Comparison of ENCODE assay signal across 21 cellular contexts in the genomic region with DNA sequence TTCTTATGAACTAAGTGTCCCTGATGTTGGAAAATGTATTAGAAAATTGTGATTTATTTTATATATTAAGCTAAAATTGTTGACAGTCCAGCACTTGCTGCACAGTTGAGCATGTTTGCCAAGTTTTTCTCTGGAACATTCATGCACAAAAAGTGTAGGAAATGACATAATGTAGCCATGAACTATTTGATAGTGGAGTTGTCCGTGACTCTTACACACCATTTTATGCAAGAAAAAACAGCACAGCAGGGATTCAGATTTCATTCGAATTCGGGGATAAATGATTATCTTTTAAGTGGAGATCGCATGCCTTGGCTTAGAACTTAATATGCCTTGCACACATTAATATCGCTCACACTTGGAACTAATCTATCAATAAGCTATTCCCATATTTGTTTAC.
DNase-seq lines count a peak whose midpoint lies in the region; ATAC-seq, FAIRE-seq and TF ChIP-seq lines count a peak whose summit lies in the region.
"Had no signal": no experiment of that assay in that cellular context is flagged by ENCODE, and none has a peak within 500 bp of the region (broad histone marks: within the 10 kb centered on the region; RNA-seq: fewer than 3 reads in every experiment).

No MANE protein-coding gene starts in this region.

- ATAC-seq in HG03342 (IDR thresholded peaks at IDR 0.05; ENCODE audit: unreplicated experiment) (no peak), left lung (no peak)
- ATAC-seq: GM12878 had no signal

- peak; percentile 56 for DNase-seq in AG10803 (ENCODE audit: low read depth)
- no peak for DNase-seq in SK-N-MC (ENCODE audit: low read depth, low spot score)
- DNase-seq in choroid plexus epithelial cell (ENCODE audit: low read depth): peak; percentile 25
- peak; percentile 45 for DNase-seq in iris pigment epithelial cell (ENCODE audit: low read depth)
- no peak for DNase-seq in NCI-H128 (lab: John Stamatoyannopoulos, UW; ENCODE audit: unreplicated experiment)
- DNase-seq in left lung: no peak
- no peak for DNase-seq in RCC 7860 (ENCODE audit: low spot score)
- DNase-seq: BE2C; CD4-positive, CD25-positive, alpha-beta regulatory T cell; COR-L47; GF-D8; KBM-7; NCI-H1105; NCI-H187; NCI-H2227 treated with DMSO at 0.1 percent for 48 hours; NCI-H510A treated with DMSO at 0.1 percent for 48 hours; SIG-M5 had no signal

- intact Hi-C loops in left lung (cut with DNase I): no loop called here

- peak overlapping the region; percentile 39 for H3K9ac ChIP-seq in SK-N-MC (ENCODE audit: insufficient read length)

- no peaks in the 10 kb centered on the region for H3K36me3 ChIP-seq in SK-N-MC (ENCODE audit: insufficient read depth, low read length)
- H3K36me3 ChIP-seq in left lung: no peaks in the 10 kb centered on the region
- H3K36me3 ChIP-seq: BE2C had no signal

- H3K27me3 ChIP-seq in left lung: peaks cover 0 to 6% of the 10 kb centered on the region in 2 donors

- no peaks in the 10 kb centered on the region for H3K4me1 ChIP-seq in left lung
- H3K4me1 ChIP-seq: BE2C had no signal

- TF ChIP-seq CTCF in AG10803 (conservative IDR thresholded peaks at IDR 0.05; ENCODE audit: low read length): no peak
- no peak for TF ChIP-seq CTCF in choroid plexus epithelial cell (conservative IDR thresholded peaks at IDR 0.05; ENCODE audit: low read depth, low read length)
- no peak for TF ChIP-seq CTCF in left lung (IDR thresholded peaks at IDR 0.05)

- H3K9me3 ChIP-seq in SK-N-MC (ENCODE audit: low read depth, low read length) (no peaks in the 10 kb centered on the region), left lung (no peaks in the 10 kb centered on the region)
- H3K9me3 ChIP-seq: BE2C had no signal

- no peak for FAIRE-seq in RCC 7860 (lab: Jason Lieb, UNC)
- FAIRE-seq: GM12878, H1 had no signal

- no peak overlapping the region for H3K4me3 ChIP-seq in AG10803 (ENCODE audit: low read length)
- peak overlapping the region; percentile 65 for H3K4me3 ChIP-seq in SK-N-MC
- no peak overlapping the region for H3K4me3 ChIP-seq in choroid plexus epithelial cell (ENCODE audit: low read depth, low read length)
- no peak overlapping the region for H3K4me3 ChIP-seq in left lung
- H3K4me3 ChIP-seq: GM12878 had no signal

- H3K27ac ChIP-seq in SK-N-MC (peak overlapping the region; percentile 82), left lung (no peak overlapping the region)
- H3K27ac ChIP-seq: RWPE1 had no signal

Comparison
In these comparisons a context has a peak if more than half of its experiments do, and no peak if none do; other contexts are left out.
1. DNase-seq: peak in AG10803 (single experiment), choroid plexus epithelial cell (single experiment) and iris pigment epithelial cell (single experiment); none in SK-N-MC (single experiment), NCI-H128 (single experiment), left lung (0 of 2) and RCC 7860 (single experiment).